12 cellular contexts compared by ENCODE assay signal in genomic region chr2:127807678-127808353, GRCh38. TPM values are rescaled to one million over a fixed set of nuclear protein-coding genes. Genes with fewer than 3 reads are reported as not detected.
DNase-seq lines count a peak whose midpoint lies in the region; ATAC-seq and TF ChIP-seq lines count a peak whose summit lies in the region.
"Had no signal": no experiment of that assay in that cellular context is flagged by ENCODE, and none has a peak within 500 bp of the region (broad histone marks: within the 10 kb centered on the region; RNA-seq: fewer than 3 reads in every experiment).

No MANE protein-coding gene starts in this region.

- peaks cover 72% of the 10 kb centered on the region for H4K20me1 ChIP-seq in Loucy (ENCODE audit: insufficient read depth, low read length, poor library complexity, severe bottlenecking)

- H3K27me3 Mint-ChIP-seq in Caco-2 (ENCODE audit: insufficient read depth, unreplicated experiment) (no peaks in the 10 kb centered on the region), natural killer cell (ENCODE audit: low read depth in 2 of 2) (no peaks in the 10 kb centered on the region)

- peaks cover 28% of the 10 kb centered on the region for H3K36me3 Mint-ChIP-seq in Caco-2 (ENCODE audit: insufficient read depth, unreplicated experiment)
- H3K36me3 Mint-ChIP-seq in natural killer cell = peaks cover 7% of the 10 kb centered on the region

- TF ChIP-seq CTCF in Caco-2 (IDR thresholded peaks at IDR 0.05; ENCODE audit: insufficient read depth in 1 of 2, low read depth in 1 of 2, low read length in 1 of 2, severe bottlenecking in 1 of 2, unreplicated experiment in 1 of 2) = no peak
- TF ChIP-seq CTCF in Loucy (conservative IDR thresholded peaks at IDR 0.05; ENCODE audit: low read length) = no peak
- TF ChIP-seq CTCF in natural killer cell (IDR thresholded peaks at IDR 0.05) = no peak
- no peak for TF ChIP-seq CTCF in tibial nerve (IDR thresholded peaks at IDR 0.05)

- H3K4me3 ChIP-seq in Caco-2 (ENCODE audit: low read depth, low read length) = no peak overlapping the region
- peak overlapping the region; percentile 68 for H3K4me3 ChIP-seq in Loucy (ENCODE audit: low read length, poor library complexity, severe bottlenecking)
- no peak overlapping the region for H3K4me3 ChIP-seq in tibial nerve
- H3K4me3 ChIP-seq: thoracic aorta had no signal

- TF ChIP-seq POLR2A in tibial nerve (IDR thresholded peaks at IDR 0.05) = no peak

- H3K4me1 ChIP-seq in Caco-2 (peaks cover 27% of the 10 kb centered on the region), Loucy (ENCODE audit: insufficient read depth, low read length, poor library complexity, severe bottlenecking) (peaks cover 44% of the 10 kb centered on the region), tibial nerve (peaks cover 3 to 55% (median 27%) of the 10 kb centered on the region in 4 donors)

- CTCF ChIA-PET in Caco-2 (lab: Charles Lee) = no interaction called here

- H2AFZ ChIP-seq in Loucy (ENCODE audit: low read length) = no peak overlapping the region

- intact Hi-C loops in Caco-2 (cut with micrococcal nuclease; ENCODE audit: unreplicated experiment) = no loop called here
- intact Hi-C loops in natural killer cell (cut with micrococcal nuclease) = no loop called here

- H3K27ac Mint-ChIP-seq in Caco-2 (ENCODE audit: unreplicated experiment) = no peak overlapping the region
- H3K27ac Mint-ChIP-seq in natural killer cell = peak overlapping the region; percentile 17 to 51

- ATAC-seq in natural killer cell (no peak), HG02840 (IDR thresholded peaks at IDR 0.05; ENCODE audit: low FRiP score, unreplicated experiment) (no peak)

- peak overlapping the region; percentile 59 for H3K9ac ChIP-seq in Loucy (ENCODE audit: low read depth, low read length, poor library complexity, severe bottlenecking)

- POLR2A ChIA-PET in Caco-2 (lab: Charles Lee) = no interaction called here

- H3F3A ChIP-seq in Loucy (ENCODE audit: low read depth) = no peaks in the 10 kb centered on the region

- TSS peak; percentile 1 for BruUV-seq in Caco-2 (replicated peaks; lab: Mats Ljungman, UMichigan)

- H3K27ac ChIP-seq in tibial nerve = no peak overlapping the region
- H3K27ac ChIP-seq: epithelial cell of prostate, thoracic aorta had no signal

- no peak for TF ChIP-seq EP300 in tibial nerve (IDR thresholded peaks at IDR 0.05)

- WGBS in tibial nerve, 2 donors = 74 to 79% methylated on average over 3 of the region's 3 CpGs

- H3K27me3 ChIP-seq in Caco-2 (replicated peaks; ENCODE audit: control insufficient read depth, insufficient read depth, low read length) (no peaks in the 10 kb centered on the region), Loucy (ENCODE audit: insufficient read depth, low read length, poor library complexity, severe bottlenecking) (peaks cover 4% of the 10 kb centered on the region), tibial nerve (no peaks in the 10 kb centered on the region)

- no peaks in the 10 kb centered on the region for H3K36me3 ChIP-seq in Caco-2 (ENCODE audit: control insufficient read depth, insufficient read depth, low read length)
- H3K36me3 ChIP-seq in Loucy (ENCODE audit: insufficient read depth, low read length) = no peaks in the 10 kb centered on the region
- H3K36me3 ChIP-seq in tibial nerve = no peaks in the 10 kb centered on the region
- H3K36me3 ChIP-seq: thoracic aorta had no signal

- H3K4me3 Mint-ChIP-seq in Caco-2 (ENCODE audit: unreplicated experiment) (peak overlapping the region; percentile 27), natural killer cell (peak overlapping the region; percentile 71)

- H3K9me2 ChIP-seq in Loucy (replicated peaks; ENCODE audit: low read depth, low read length) = no peaks in the 10 kb centered on the region

- peaks cover 81% of the 10 kb centered on the region for H3K79me2 ChIP-seq in Loucy (ENCODE audit: insufficient read depth, low read length)

- H3K4me1 Mint-ChIP-seq in Caco-2 (ENCODE audit: low read depth, unreplicated experiment) (peaks cover 13% of the 10 kb centered on the region), natural killer cell (peaks cover 66 to 71% of the 10 kb centered on the region in 2 donors)

- H3K9me3 ChIP-seq in Caco-2 = no peaks in the 10 kb centered on the region
- no peaks in the 10 kb centered on the region for H3K9me3 ChIP-seq in Loucy (ENCODE audit: insufficient read depth, low read depth, low read length)
- H3K9me3 ChIP-seq in tibial nerve = no peaks in the 10 kb centered on the region
- H3K9me3 ChIP-seq: thoracic aorta had no signal

- H3K9me3 Mint-ChIP-seq in Caco-2 (ENCODE audit: unreplicated experiment) (no peaks in the 10 kb centered on the region), natural killer cell (no peaks in the 10 kb centered on the region)

- DNase-seq in Caco-2 = peak in 1 of 2 experiments; percentile 11
- peak; percentile 30 for DNase-seq in astrocyte of the hippocampus (ENCODE audit: low read depth, low spot score)
- DNase-seq in natural killer cell = no peak
- DNase-seq in tibial nerve (ENCODE audit: low spot score in 2 of 2) = no peak
- DNase-seq in NCI-H187 (lab: John Stamatoyannopoulos, UW) = no peak
- no peak for DNase-seq in NCI-H510A treated with DMSO at 0.1 percent for 48 hours (lab: John Stamatoyannopoulos, UW)
- DNase-seq: anterior cingulate cortex, DMS79 treated with DMSO at 0.1 percent for 48 hours had no signal

- peak overlapping the region; percentile 85 for H3K4me2 ChIP-seq in Loucy (ENCODE audit: low read depth, low read length, poor library complexity, severe bottlenecking)

RNA-seq across cellular contexts. Expression of gene WDR33, which starts 3.2 kb away (rescaled TPM):
- total RNA-seq in Caco-2 (2022) (74.9 and 77.5 TPM in 2 replicates), natural killer cell (10 to 100 TPM; 55.2 to 78.4 (median 55.3) TPM), tibial nerve (10 to 100 TPM; 42.3 to 46.5 (median 45.1) TPM)

RNA-seq across cellular contexts. Expression of gene POLR2D, which starts 50.1 kb away (rescaled TPM):
- 61.9 and 65.0 TPM in 2 replicates for total RNA-seq in Caco-2 (2022)
- 10 to 100 TPM; 25.4 to 30.7 (median 29.8) TPM for total RNA-seq in natural killer cell
- total RNA-seq in tibial nerve = 10 to 100 TPM in 1 of 4 donors, 1 to 10 TPM in 3; 6.1 to 10.7 (median 7.8) TPM
